In the genomic region with DNA sequence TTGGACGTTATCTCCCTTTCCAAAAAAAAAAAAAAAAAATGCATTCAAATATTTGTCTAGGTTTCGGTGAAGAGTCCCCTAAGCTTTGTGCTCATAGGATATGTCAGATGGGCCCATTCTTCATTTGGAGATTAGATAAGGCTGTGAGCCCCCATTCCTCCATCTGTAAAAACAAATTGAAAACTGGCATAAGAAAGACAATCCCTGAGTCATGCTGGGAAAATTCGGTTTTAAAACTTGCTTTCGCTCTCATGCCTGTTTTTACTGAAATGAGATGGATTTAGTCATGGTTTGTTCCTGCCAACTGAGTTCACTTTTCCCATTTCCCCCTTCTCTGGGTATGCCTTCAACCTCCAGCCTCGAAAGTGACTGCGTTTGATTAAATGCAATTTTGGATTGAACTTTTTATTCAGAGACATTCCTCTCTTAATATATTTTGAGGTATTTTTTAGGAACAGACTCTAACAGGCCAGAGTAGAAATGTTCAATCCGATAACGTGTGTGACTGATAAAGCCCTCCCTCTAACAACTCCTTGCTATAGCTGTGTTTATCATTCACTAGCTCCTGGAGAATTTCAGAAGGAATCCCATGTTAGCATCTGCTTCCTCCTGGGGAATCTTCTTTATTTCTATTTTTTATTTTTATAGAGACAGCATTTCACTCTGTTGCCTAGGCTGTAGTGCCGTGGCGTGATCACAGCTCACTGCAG, we compare ENCODE assay signal across 14 cellular contexts.
DNase-seq lines count a peak whose midpoint lies in the region; ATAC-seq, FAIRE-seq and TF ChIP-seq lines count a peak whose summit lies in the region.
"Had no signal": no experiment of that assay in that cellular context is flagged by ENCODE, and none has a peak within 500 bp of the region (broad histone marks: within the 10 kb centered on the region; RNA-seq: fewer than 3 reads in every experiment).

No MANE protein-coding gene starts in this region.

- peak; percentile 9 for FAIRE-seq in GM18507 (lab: Jason Lieb, UNC)

- intact Hi-C loops in left ventricle myocardium superior (cut with micrococcal nuclease), result no loop called here

- H3K27ac ChIP-seq in skin epidermis, result peak overlapping the region in 13 of 21 experiments; percentile 15 to 90 (median 50)

- H3K4me3 ChIP-seq in astrocyte of the spinal cord (ENCODE audit: low read depth, low read length) (no peak overlapping the region), skin epidermis (no peak overlapping the region)
- H3K4me3 ChIP-seq: cardiac muscle cell had no signal

- in situ Hi-C loops in astrocyte of the spinal cord (cut with HindIII; ENCODE audit: low sequenced_read_pairs), result no loop called here

- no peak for TF ChIP-seq CTCF in astrocyte of the spinal cord (IDR thresholded peaks at IDR 0.05; ENCODE audit: low read depth, low read length)

- no peak for DNase-seq in GM18507 (ENCODE audit: extremely low spot score, insufficient read length, low read depth)
- DNase-seq in astrocyte of the spinal cord (ENCODE audit: low read depth, low spot score), result peak; percentile 90
- DNase-seq in left ventricle myocardium superior, result no peak
- DNase-seq in cerebellar cortex (ENCODE audit: low spot score), result no peak
- no peak for DNase-seq in NCI-H2081 (lab: John Stamatoyannopoulos, UW)
- DNase-seq: activated CD8-positive, alpha-beta T cell treated with anti-CD3 and anti-CD28 coated beads for 36 hours; Calu3; immature natural killer cell; NCI-H2081 treated with DMSO at 0.1 percent for 48 hours had no signal

- ATAC-seq in left ventricle myocardium superior (peak; percentile 49), GM19455 (IDR thresholded peaks at IDR 0.05; ENCODE audit: unreplicated experiment) (no peak), GM21360 (IDR thresholded peaks at IDR 0.05; ENCODE audit: unreplicated experiment) (no peak)
- ATAC-seq: activated CD8-positive, alpha-beta T cell treated with anti-CD3 and anti-CD28 coated beads for 36 hours; HCT116 had no signal
